8 cellular contexts compared by ENCODE assay signal in the genomic region with DNA sequence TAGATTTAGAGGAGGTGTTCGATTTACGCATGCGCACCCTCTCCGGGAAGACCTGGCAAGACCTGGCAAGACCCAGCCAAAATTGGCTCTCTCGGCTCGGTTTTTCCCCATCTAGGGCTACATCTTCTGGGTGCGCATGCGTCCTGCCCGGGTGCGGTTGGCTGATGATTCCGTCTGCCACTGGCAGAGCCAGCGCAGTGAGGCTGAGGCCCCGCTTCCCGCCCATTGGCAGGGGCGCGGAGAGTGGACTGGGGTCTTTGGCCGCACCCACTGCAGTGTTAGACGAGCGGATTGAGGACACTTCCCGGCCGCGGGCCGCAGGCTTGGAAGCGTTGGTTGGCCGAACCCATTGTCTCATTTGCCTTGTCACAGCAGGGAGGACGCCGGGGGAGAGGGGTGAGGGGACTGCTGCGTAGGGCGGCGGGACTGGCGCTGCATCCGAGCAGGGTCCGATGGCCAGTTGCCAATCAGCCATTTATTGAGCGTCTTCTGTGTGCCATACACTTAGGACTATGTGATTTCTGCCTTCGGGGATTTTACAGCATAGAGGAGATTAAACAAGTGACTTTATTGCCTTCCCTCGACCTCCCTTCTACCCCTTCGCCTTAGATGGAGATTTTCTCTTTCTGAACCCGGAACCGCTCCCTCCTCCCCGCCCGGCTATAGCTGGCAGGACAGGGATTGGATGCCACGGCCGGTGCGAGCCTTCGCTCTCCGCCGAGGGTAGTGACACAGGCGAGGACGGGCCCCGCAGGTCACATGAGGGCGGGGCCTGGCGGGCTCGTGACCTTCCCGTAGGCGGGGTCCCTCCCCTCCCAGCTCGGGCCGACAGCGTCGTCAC. TPM values are rescaled to one million over a fixed set of nuclear protein-coding genes. Genes with fewer than 3 reads are reported as not detected.
DNase-seq lines count a peak whose midpoint lies in the region; ATAC-seq, FAIRE-seq and TF ChIP-seq lines count a peak whose summit lies in the region.

No MANE protein-coding gene starts in this region.

- H3K4me3 ChIP-seq in BE2C (ENCODE audit: low read depth, low read length) = peak overlapping the region; percentile 69
- H3K4me3 ChIP-seq in choroid plexus epithelial cell (ENCODE audit: low read depth, low read length) = peak overlapping the region; percentile 67
- peak overlapping the region; percentile 58 for H3K4me3 ChIP-seq in kidney epithelial cell (ENCODE audit: low read depth, low read length)

- peak; percentile 68 for ATAC-seq in HG03442 (IDR thresholded peaks at IDR 0.05; ENCODE audit: unreplicated experiment)
- ATAC-seq in activated CD4-positive, alpha-beta T cell treated with anti-CD3 and anti-CD28 coated beads for 36 hours = peak; percentile 88

- no peaks in the 10 kb centered on the region for H3K36me3 Mint-ChIP-seq in activated CD4-positive, alpha-beta T cell treated with anti-CD3 and anti-CD28 coated beads for 36 hours (ENCODE audit: low read depth)

- H3K9me3 Mint-ChIP-seq in activated CD4-positive, alpha-beta T cell treated with anti-CD3 and anti-CD28 coated beads for 36 hours (ENCODE audit: low read depth) = no peaks in the 10 kb centered on the region

- TF ChIP-seq CTCF in BE2C (IDR thresholded peaks at IDR 0.05; ENCODE audit: low read depth, low read length) (no peak), choroid plexus epithelial cell (conservative IDR thresholded peaks at IDR 0.05; ENCODE audit: low read depth, low read length) (no peak), kidney epithelial cell (IDR thresholded peaks at IDR 0.05; ENCODE audit: insufficient read depth, low read length, poor library complexity, severe bottlenecking) (no peak)

- peak; percentile 96 for FAIRE-seq in GM19239 (lab: Jason Lieb, UNC)

- H3K4me3 Mint-ChIP-seq in activated CD4-positive, alpha-beta T cell treated with anti-CD3 and anti-CD28 coated beads for 36 hours = peak overlapping the region; percentile 79

- no peaks in the 10 kb centered on the region for H3K9me3 ChIP-seq in BE2C

- peak; percentile 98 for DNase-seq in BE2C
- peak; percentile 94 for DNase-seq in GM19239 (ENCODE audit: insufficient read length, low spot score)
- DNase-seq in NCI-H510A treated with DMSO at 0.1 percent for 48 hours (lab: John Stamatoyannopoulos, UW) = peak; percentile 99
- DNase-seq in activated CD4-positive, alpha-beta T cell treated with anti-CD3 and anti-CD28 coated beads for 36 hours = peak; percentile 99
- DNase-seq in choroid plexus epithelial cell (ENCODE audit: low read depth) = peak; percentile 98
- DNase-seq in kidney epithelial cell (ENCODE audit: low read depth) = peak; percentile 92
- peak; percentile 99 for DNase-seq in stimulated activated CD4-positive, alpha-beta T cell treated with anti-CD3 and anti-CD28 coated beads, Interleukin-15, amount 100 ng/mL, for 24 hours

- POLR2A ChIA-PET in activated CD4-positive, alpha-beta T cell treated with anti-CD3 and anti-CD28 coated beads for 36 hours (lab: Charles Lee) = interaction anchor here (0.6 to 1.5 kb wide), 8 partner anchors 20 to 157 kb away, joined by 3 to 7 read pairs (median 4); no protein-coding TSS in a partner anchor

- H3K4me1 ChIP-seq in BE2C = no peaks in the 10 kb centered on the region

- peak overlapping the region; percentile 98 for H3K27ac Mint-ChIP-seq in activated CD4-positive, alpha-beta T cell treated with anti-CD3 and anti-CD28 coated beads for 36 hours

- no peaks in the 10 kb centered on the region for H3K27me3 Mint-ChIP-seq in activated CD4-positive, alpha-beta T cell treated with anti-CD3 and anti-CD28 coated beads for 36 hours

- H3K4me1 Mint-ChIP-seq in activated CD4-positive, alpha-beta T cell treated with anti-CD3 and anti-CD28 coated beads for 36 hours = peaks cover 22% of the 10 kb centered on the region

- intact Hi-C loops in activated CD4-positive, alpha-beta T cell treated with anti-CD3 and anti-CD28 coated beads for 36 hours (cut with DNase I, micrococcal nuclease) = loop anchor here (1.0 to 5.0 kb wide), 16 partner anchors 24 to 895 kb away; a partner anchor contains a TSS

- H3K36me3 ChIP-seq in BE2C = no peaks in the 10 kb centered on the region
- H3K36me3 ChIP-seq in kidney epithelial cell (ENCODE audit: control insufficient read depth, insufficient read depth, low read length) = no peaks in the 10 kb centered on the region

- CTCF ChIA-PET in activated CD4-positive, alpha-beta T cell treated with anti-CD3 and anti-CD28 coated beads for 36 hours (lab: Charles Lee) = interaction anchor here (0.6 to 2.7 kb wide), 24 partner anchors 9 to 1196 kb away, joined by 3 to 23 read pairs (median 4); no protein-coding TSS in a partner anchor

- H3K27me3 ChIP-seq in BE2C = no peaks in the 10 kb centered on the region
- H3K27me3 ChIP-seq in kidney epithelial cell (ENCODE audit: control insufficient read depth, insufficient read depth, low read length) = no peaks in the 10 kb centered on the region

RNA-seq across cellular contexts. Expression of a gene that starts 43.7 kb away (rescaled TPM):
- 55.3 TPM for polyA plus RNA-seq in BE2C (2012; ENCODE audit: insufficient read depth, insufficient read length, low read depth)
- total RNA-seq in activated CD4-positive, alpha-beta T cell treated with anti-CD3 and anti-CD28 coated beads for 36 hours = 10 to 100 TPM; 32.1 to 33.6 TPM
- 16.6 and 22.0 TPM in 2 replicates for total RNA-seq in kidney epithelial cell

Comparison
In these comparisons a context has a peak if more than half of its experiments do, and no peak if none do; other contexts are left out.
1. Peak in every context shown above with its lines: DNase-seq, ATAC-seq and H3K4me3 ChIP-seq.